In the genomic region with DNA sequence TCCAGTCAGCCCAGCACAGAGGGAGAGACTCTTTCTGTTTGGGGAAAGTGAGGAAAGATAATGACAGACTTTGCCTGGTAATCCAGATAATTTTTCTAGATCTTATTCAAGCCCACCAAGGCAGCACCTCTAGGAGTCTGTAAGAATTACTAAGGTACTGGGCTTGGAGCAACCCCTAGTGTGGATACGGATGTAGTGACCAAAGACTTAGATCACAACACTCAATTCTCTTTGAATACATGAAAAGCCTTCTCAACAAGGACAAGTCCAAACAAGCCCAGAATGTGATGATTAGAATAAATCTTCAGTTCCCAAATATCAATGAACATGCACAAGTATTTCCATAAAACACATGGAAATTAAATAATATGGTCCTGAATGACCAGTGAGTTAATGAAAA, we compare ENCODE assay signal across 1 cellular context.
TF ChIP-seq lines count a peak whose summit lies in the region.

No MANE protein-coding gene starts in this region.

TF ChIP-seq in GM23338, 12 proteins besides CTCF, POLR2A, EP300 and RAD21 (continued from another document):
- TF ChIP-seq, protein P1, sequence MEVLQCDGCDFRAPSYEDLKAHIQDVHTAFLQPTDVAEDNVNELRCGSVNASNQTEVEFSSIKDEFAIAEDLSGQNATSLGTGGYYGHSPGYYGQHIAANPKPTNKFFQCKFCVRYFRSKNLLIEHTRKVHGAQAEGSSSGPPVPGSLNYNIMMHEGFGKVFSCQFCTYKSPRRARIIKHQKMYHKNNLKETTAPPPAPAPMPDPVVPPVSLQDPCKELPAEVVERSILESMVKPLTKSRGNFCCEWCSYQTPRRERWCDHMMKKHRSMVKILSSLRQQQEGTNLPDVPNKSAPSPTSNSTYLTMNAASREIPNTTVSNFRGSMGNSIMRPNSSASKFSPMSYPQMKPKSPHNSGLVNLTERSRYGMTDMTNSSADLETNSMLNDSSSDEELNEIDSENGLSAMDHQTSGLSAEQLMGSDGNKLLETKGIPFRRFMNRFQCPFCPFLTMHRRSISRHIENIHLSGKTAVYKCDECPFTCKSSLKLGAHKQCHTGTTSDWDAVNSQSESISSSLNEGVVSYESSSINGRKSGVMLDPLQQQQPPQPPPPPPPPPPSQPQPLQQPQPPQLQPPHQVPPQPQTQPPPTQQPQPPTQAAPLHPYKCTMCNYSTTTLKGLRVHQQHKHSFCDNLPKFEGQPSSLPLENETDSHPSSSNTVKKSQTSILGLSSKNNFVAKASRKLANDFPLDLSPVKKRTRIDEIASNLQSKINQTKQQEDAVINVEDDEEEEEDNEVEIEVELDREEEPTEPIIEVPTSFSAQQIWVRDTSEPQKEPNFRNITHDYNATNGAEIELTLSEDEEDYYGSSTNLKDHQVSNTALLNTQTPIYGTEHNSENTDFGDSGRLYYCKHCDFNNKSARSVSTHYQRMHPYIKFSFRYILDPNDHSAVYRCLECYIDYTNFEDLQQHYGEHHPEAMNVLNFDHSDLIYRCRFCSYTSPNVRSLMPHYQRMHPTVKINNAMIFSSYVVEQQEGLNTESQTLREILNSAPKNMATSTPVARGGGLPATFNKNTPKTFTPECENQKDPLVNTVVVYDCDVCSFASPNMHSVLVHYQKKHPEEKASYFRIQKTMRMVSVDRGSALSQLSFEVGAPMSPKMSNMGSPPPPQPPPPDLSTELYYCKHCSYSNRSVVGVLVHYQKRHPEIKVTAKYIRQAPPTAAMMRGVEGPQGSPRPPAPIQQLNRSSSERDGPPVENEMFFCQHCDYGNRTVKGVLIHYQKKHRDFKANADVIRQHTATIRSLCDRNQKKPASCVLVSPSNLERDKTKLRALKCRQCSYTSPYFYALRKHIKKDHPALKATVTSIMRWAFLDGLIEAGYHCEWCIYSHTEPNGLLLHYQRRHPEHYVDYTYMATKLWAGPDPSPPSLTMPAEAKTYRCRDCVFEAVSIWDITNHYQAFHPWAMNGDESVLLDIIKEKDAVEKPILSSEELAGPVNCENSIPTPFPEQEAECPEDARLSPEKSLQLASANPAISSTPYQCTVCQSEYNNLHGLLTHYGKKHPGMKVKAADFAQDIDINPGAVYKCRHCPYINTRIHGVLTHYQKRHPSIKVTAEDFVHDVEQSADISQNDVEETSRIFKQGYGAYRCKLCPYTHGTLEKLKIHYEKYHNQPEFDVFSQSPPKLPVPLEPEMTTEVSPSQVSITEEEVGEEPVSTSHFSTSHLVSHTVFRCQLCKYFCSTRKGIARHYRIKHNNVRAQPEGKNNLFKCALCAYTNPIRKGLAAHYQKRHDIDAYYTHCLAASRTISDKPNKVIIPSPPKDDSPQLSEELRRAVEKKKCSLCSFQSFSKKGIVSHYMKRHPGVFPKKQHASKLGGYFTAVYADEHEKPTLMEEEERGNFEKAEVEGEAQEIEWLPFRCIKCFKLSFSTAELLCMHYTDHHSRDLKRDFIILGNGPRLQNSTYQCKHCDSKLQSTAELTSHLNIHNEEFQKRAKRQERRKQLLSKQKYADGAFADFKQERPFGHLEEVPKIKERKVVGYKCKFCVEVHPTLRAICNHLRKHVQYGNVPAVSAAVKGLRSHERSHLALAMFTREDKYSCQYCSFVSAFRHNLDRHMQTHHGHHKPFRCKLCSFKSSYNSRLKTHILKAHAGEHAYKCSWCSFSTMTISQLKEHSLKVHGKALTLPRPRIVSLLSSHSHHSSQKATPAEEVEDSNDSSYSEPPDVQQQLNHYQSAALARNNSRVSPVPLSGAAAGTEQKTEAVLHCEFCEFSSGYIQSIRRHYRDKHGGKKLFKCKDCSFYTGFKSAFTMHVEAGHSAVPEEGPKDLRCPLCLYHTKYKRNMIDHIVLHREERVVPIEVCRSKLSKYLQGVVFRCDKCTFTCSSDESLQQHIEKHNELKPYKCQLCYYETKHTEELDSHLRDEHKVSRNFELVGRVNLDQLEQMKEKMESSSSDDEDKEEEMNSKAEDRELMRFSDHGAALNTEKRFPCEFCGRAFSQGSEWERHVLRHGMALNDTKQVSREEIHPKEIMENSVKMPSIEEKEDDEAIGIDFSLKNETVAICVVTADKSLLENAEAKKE (CRISPR knock-in tag; IDR thresholded peaks at IDR 0.05) = no peak
- no peak for TF ChIP-seq ZNF114 (CRISPR knock-in tag; IDR thresholded peaks at IDR 0.05)
- TF ChIP-seq EZH2 (IDR thresholded peaks at IDR 0.05; ENCODE audit: low read depth, unreplicated experiment) = no peak
- TF ChIP-seq CREB1 (CRISPR knock-in tag; IDR thresholded peaks at IDR 0.05; ENCODE audit: low read depth) = no peak
- TF ChIP-seq, protein P2, sequence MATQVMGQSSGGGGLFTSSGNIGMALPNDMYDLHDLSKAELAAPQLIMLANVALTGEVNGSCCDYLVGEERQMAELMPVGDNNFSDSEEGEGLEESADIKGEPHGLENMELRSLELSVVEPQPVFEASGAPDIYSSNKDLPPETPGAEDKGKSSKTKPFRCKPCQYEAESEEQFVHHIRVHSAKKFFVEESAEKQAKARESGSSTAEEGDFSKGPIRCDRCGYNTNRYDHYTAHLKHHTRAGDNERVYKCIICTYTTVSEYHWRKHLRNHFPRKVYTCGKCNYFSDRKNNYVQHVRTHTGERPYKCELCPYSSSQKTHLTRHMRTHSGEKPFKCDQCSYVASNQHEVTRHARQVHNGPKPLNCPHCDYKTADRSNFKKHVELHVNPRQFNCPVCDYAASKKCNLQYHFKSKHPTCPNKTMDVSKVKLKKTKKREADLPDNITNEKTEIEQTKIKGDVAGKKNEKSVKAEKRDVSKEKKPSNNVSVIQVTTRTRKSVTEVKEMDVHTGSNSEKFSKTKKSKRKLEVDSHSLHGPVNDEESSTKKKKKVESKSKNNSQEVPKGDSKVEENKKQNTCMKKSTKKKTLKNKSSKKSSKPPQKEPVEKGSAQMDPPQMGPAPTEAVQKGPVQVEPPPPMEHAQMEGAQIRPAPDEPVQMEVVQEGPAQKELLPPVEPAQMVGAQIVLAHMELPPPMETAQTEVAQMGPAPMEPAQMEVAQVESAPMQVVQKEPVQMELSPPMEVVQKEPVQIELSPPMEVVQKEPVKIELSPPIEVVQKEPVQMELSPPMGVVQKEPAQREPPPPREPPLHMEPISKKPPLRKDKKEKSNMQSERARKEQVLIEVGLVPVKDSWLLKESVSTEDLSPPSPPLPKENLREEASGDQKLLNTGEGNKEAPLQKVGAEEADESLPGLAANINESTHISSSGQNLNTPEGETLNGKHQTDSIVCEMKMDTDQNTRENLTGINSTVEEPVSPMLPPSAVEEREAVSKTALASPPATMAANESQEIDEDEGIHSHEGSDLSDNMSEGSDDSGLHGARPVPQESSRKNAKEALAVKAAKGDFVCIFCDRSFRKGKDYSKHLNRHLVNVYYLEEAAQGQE (IDR thresholded peaks at IDR 0.05; ENCODE audit: unreplicated experiment) = no peak
- no peak for TF ChIP-seq NANOG (IDR thresholded peaks at IDR 0.05; ENCODE audit: borderline replicate concordance)
- TF ChIP-seq ZNF331 (CRISPR knock-in tag; IDR thresholded peaks at IDR 0.05; ENCODE audit: low read depth) = no peak
- no peak for TF ChIP-seq EZH2phosphoT487 (IDR thresholded peaks at IDR 0.05; ENCODE audit: unreplicated experiment)
- no peak for TF ChIP-seq STAT1 (IDR thresholded peaks at IDR 0.05; ENCODE audit: unreplicated experiment)
- TF ChIP-seq, protein P3, sequence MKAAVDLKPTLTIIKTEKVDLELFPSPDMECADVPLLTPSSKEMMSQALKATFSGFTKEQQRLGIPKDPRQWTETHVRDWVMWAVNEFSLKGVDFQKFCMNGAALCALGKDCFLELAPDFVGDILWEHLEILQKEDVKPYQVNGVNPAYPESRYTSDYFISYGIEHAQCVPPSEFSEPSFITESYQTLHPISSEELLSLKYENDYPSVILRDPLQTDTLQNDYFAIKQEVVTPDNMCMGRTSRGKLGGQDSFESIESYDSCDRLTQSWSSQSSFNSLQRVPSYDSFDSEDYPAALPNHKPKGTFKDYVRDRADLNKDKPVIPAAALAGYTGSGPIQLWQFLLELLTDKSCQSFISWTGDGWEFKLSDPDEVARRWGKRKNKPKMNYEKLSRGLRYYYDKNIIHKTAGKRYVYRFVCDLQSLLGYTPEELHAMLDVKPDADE (IDR thresholded peaks at IDR 0.05) = no peak
TF ChIP-seq in GM23338: peak in this region for 0.
